In genomic region chr22:46090631-46091201, GRCh38 we compare ENCODE assay signal across 12 cellular contexts. TPM values are rescaled to one million over a fixed set of nuclear protein-coding genes. Genes with fewer than 3 reads are reported as not detected.
DNase-seq lines count a peak whose midpoint lies in the region; ATAC-seq, FAIRE-seq and TF ChIP-seq lines count a peak whose summit lies in the region.
"Had no signal": no experiment of that assay in that cellular context is flagged by ENCODE, and none has a peak within 500 bp of the region (broad histone marks: within the 10 kb centered on the region; RNA-seq: fewer than 3 reads in every experiment).

No MANE protein-coding gene starts in this region.

- peaks cover 14% of the 10 kb centered on the region for H3K9me1 ChIP-seq in IMR-90 (ENCODE audit: insufficient read depth, low read length)

- H3K4me3 ChIP-seq in IMR-90 (ENCODE audit: insufficient read depth, low read depth, low read length) (no peak overlapping the region), bronchial epithelial cell (ENCODE audit: low read depth, low read length) (no peak overlapping the region), suprapubic skin (peak overlapping the region; percentile 79)

- H2AK5ac ChIP-seq in IMR-90 (ENCODE audit: low read depth, low read length) = no peak overlapping the region

- H3K56ac ChIP-seq in IMR-90 (ENCODE audit: extremely low read depth, insufficient read depth, low read length) = no peak overlapping the region

- no peak overlapping the region for H3K4me3 Mint-ChIP-seq in activated naive CD4-positive, alpha-beta T cell treated with anti-CD3 and anti-CD28 coated beads, Interleukin-2, amount 10 ng/mL, durations not matched to agents 7 days and 5 days
- H3K4me3 Mint-ChIP-seq: effector memory CD8-positive, alpha-beta T cell; memory B cell had no signal

- DNase-seq in IMR-90 (peak; percentile 24), bronchial epithelial cell (ENCODE audit: low read depth) (peak; percentile 55), suprapubic skin (ENCODE audit: low spot score in 2 of 2) (peak in 1 of 2 donors; percentile 54), amygdala (lab: John Stamatoyannopoulos, UW) (no peak)
- DNase-seq in activated naive CD4-positive, alpha-beta T cell treated with anti-CD3 and anti-CD28 coated beads, Interleukin-2, amount 10 ng/mL, durations not matched to agents 7 days and 5 days = no peak
- DNase-seq: activated CD8-positive, alpha-beta memory T cell treated with anti-CD3 and anti-CD28 coated beads, Interleukin-2, amount 50 U/mL, for 4 hours; effector memory CD8-positive, alpha-beta T cell; NCI-H2171 had no signal

- peaks cover 5% of the 10 kb centered on the region for H3K4me1 Mint-ChIP-seq in activated naive CD4-positive, alpha-beta T cell treated with anti-CD3 and anti-CD28 coated beads, Interleukin-2, amount 10 ng/mL, durations not matched to agents 7 days and 5 days

- H3K4me1 ChIP-seq in IMR-90 (ENCODE audit: control insufficient read depth, insufficient read depth, low read length) = peaks cover 26% of the 10 kb centered on the region
- H3K4me1 ChIP-seq in suprapubic skin = peaks cover 96% of the 10 kb centered on the region

- H2AFZ ChIP-seq in IMR-90 (replicated peaks; ENCODE audit: low read length, poor library complexity) = no peak overlapping the region

- 80% methylated on average over 6 of the region's 10 CpGs; no CpG with 5 or more reads in 1 of the 2 experiments for WGBS in IMR-90 (ENCODE audit: extremely low coverage in 2 of 2, insufficient read length in 1 of 2), 2 experiments
- WGBS in suprapubic skin = 47% methylated on average over 10 of the region's 10 CpGs

- H3K23ac ChIP-seq in IMR-90 (ENCODE audit: low read depth, low read length) = no peak overlapping the region

- dilution Hi-C loops in IMR-90 (cut with HindIII; ENCODE audit: low sequenced_read_pairs, unreplicated experiment) = no loop called here

- H3K79me1 ChIP-seq in IMR-90 (ENCODE audit: low read depth in 1 of 2, low read length in 2 of 2) = peaks cover 16 to 82% of the 10 kb centered on the region in 2 experiments; a peak in 3 of 4 replicates

- intact Hi-C loops in IMR-90 (cut with micrococcal nuclease) = no loop called here

- peaks cover 71% of the 10 kb centered on the region for H4K20me1 ChIP-seq in IMR-90 (ENCODE audit: insufficient read depth, low read length)

- peaks cover 54% of the 10 kb centered on the region for H3K36me3 ChIP-seq in IMR-90 (ENCODE audit: control insufficient read depth, insufficient read depth, low read length)
- peaks cover 69% of the 10 kb centered on the region for H3K36me3 ChIP-seq in bronchial epithelial cell (ENCODE audit: control insufficient read depth, insufficient read depth, low read length)
- H3K36me3 ChIP-seq in suprapubic skin = peaks cover 8% of the 10 kb centered on the region

- H3K27me3 Mint-ChIP-seq in activated naive CD4-positive, alpha-beta T cell treated with anti-CD3 and anti-CD28 coated beads, Interleukin-2, amount 10 ng/mL, durations not matched to agents 7 days and 5 days = no peaks in the 10 kb centered on the region
- H3K27me3 Mint-ChIP-seq: effector memory CD8-positive, alpha-beta T cell; memory B cell had no signal

- no peak for TF ChIP-seq EP300 in suprapubic skin (IDR thresholded peaks at IDR 0.05)

- TF ChIP-seq POLR2A in IMR-90 (IDR thresholded peaks at IDR 0.05; ENCODE audit: low read depth, low read length) (no peak), suprapubic skin (IDR thresholded peaks at IDR 0.05) (no peak)

- no peak overlapping the region for H2BK120ac ChIP-seq in IMR-90 (ENCODE audit: low read depth, low read length)

- H3K9ac ChIP-seq in IMR-90 (ENCODE audit: low read depth, low read length) = no peak overlapping the region

- TF ChIP-seq CTCF in IMR-90 (conservative IDR thresholded peaks at IDR 0.05; ENCODE audit: low read depth, low read length) = no peak
- no peak for TF ChIP-seq CTCF in bronchial epithelial cell (IDR thresholded peaks at IDR 0.05; ENCODE audit: insufficient read depth, low read length, severe bottlenecking)
- TF ChIP-seq CTCF in suprapubic skin (IDR thresholded peaks at IDR 0.05) = no peak

- POLR2A ChIA-PET in IMR-90 (lab: Charles Lee; ENCODE audit: unreplicated experiment) = no interaction called here

- no TSS peak for BruUV-seq in IMR-90 (replicated peaks; lab: Mats Ljungman, UMichigan)

- no peak overlapping the region for H4K91ac ChIP-seq in IMR-90 (ENCODE audit: insufficient read depth, low read depth, low read length)

- no peak overlapping the region for H2AK9ac ChIP-seq in IMR-90 (replicated peaks; ENCODE audit: low read depth, low read length, poor library complexity)

- H4K5ac ChIP-seq in IMR-90 (ENCODE audit: low read depth, low read length) = no peak overlapping the region

- H3K9me3 Mint-ChIP-seq in activated naive CD4-positive, alpha-beta T cell treated with anti-CD3 and anti-CD28 coated beads, Interleukin-2, amount 10 ng/mL, durations not matched to agents 7 days and 5 days = no peaks in the 10 kb centered on the region
- H3K9me3 Mint-ChIP-seq: effector memory CD8-positive, alpha-beta T cell; memory B cell had no signal

- no peaks in the 10 kb centered on the region for H3K9me3 ChIP-seq in IMR-90 (ENCODE audit: control insufficient read depth, insufficient read depth, low read length)
- no peaks in the 10 kb centered on the region for H3K9me3 ChIP-seq in suprapubic skin

- ATAC-seq in IMR-90 (ENCODE audit: low read depth) = no peak
- ATAC-seq in GM21529 (IDR thresholded peaks at IDR 0.05; ENCODE audit: unreplicated experiment) = no peak
- no peak for ATAC-seq in GM19351 (IDR thresholded peaks at IDR 0.05; ENCODE audit: unreplicated experiment)
- ATAC-seq: effector memory CD8-positive, alpha-beta T cell had no signal

- TF ChIP-seq RAD21 in IMR-90 (IDR thresholded peaks at IDR 0.05; ENCODE audit: low read length) = no peak

- H3K27ac Mint-ChIP-seq in activated naive CD4-positive, alpha-beta T cell treated with anti-CD3 and anti-CD28 coated beads, Interleukin-2, amount 10 ng/mL, durations not matched to agents 7 days and 5 days = no peak overlapping the region
- H3K27ac Mint-ChIP-seq: memory B cell had no signal

- H3K27ac ChIP-seq in IMR-90 (ENCODE audit: insufficient read depth, low read length) (no peak overlapping the region), layer of hippocampus (ENCODE audit: low read depth, low read length) (peak overlapping the region; percentile 96), suprapubic skin (peak overlapping the region; percentile 98)

- in situ Hi-C loops in IMR-90 (cut with MboI; ENCODE audit: low sequenced_read_pairs) = no loop called here

- peak; percentile 81 for FAIRE-seq in bronchial epithelial cell (lab: Jason Lieb, UNC)

- H3K4me2 ChIP-seq in IMR-90 (ENCODE audit: low read depth, low read length) = no peak overlapping the region

- H3K36me3 Mint-ChIP-seq in activated naive CD4-positive, alpha-beta T cell treated with anti-CD3 and anti-CD28 coated beads, Interleukin-2, amount 10 ng/mL, durations not matched to agents 7 days and 5 days = no peaks in the 10 kb centered on the region
- H3K36me3 Mint-ChIP-seq: memory B cell had no signal

- no peak overlapping the region for H2BK20ac ChIP-seq in IMR-90 (ENCODE audit: low read depth, low read length)

- no peak overlapping the region for H4K8ac ChIP-seq in IMR-90 (ENCODE audit: low read depth in 2 of 2, low read length in 2 of 2)

- no peak overlapping the region for H2BK5ac ChIP-seq in IMR-90 (ENCODE audit: low read depth, low read length, poor library complexity, severe bottlenecking)

- H2BK15ac ChIP-seq in IMR-90 (ENCODE audit: low read depth, low read length) = no peak overlapping the region

- no peak overlapping the region for H3K14ac ChIP-seq in IMR-90 (replicated peaks; ENCODE audit: low read depth, low read length)

- CTCF ChIA-PET in IMR-90 (lab: Yijun Ruan, JAX) = no interaction called here
- CTCF ChIA-PET in activated naive CD4-positive, alpha-beta T cell treated with anti-CD3 and anti-CD28 coated beads, Interleukin-2, amount 10 ng/mL, durations not matched to agents 7 days and 5 days (lab: Charles Lee) = no interaction called here

- no peak overlapping the region for H3K18ac ChIP-seq in IMR-90 (ENCODE audit: low read depth, low read length)

- H3K27me3 ChIP-seq in IMR-90 (ENCODE audit: control insufficient read depth, insufficient read depth, low read length) (no peaks in the 10 kb centered on the region), bronchial epithelial cell (ENCODE audit: control insufficient read depth, insufficient read depth, low read length) (no peaks in the 10 kb centered on the region), layer of hippocampus (ENCODE audit: control insufficient read depth, insufficient read depth, low read length) (no peaks in the 10 kb centered on the region), suprapubic skin (no peaks in the 10 kb centered on the region)

- H3K4ac ChIP-seq in IMR-90 (ENCODE audit: low read depth, low read length) = no peak overlapping the region

TF ChIP-seq in IMR-90, 13 proteins besides CTCF, POLR2A, EP300 and RAD21 (continues in another document):
- TF ChIP-seq MAZ (IDR thresholded peaks at IDR 0.05; ENCODE audit: borderline replicate concordance, low read depth, low read length) = no peak
- TF ChIP-seq FOS (IDR thresholded peaks at IDR 0.05; ENCODE audit: low read depth, low read length) = no peak
- TF ChIP-seq ELK1 (IDR thresholded peaks at IDR 0.05; ENCODE audit: borderline replicate concordance, low read depth, low read length) = no peak
- TF ChIP-seq MAFK (IDR thresholded peaks at IDR 0.05; ENCODE audit: low read depth, low read length) = no peak
- TF ChIP-seq USF2 (IDR thresholded peaks at IDR 0.05; ENCODE audit: low read depth, low read length) = no peak
- TF ChIP-seq SMC3 (IDR thresholded peaks at IDR 0.05; ENCODE audit: low read depth, low read length) = no peak

RNA-seq across cellular contexts. Expression of gene PPARA, which starts 59.6 kb away (rescaled TPM):
- total RNA-seq in IMR-90 (2012; rRNA removed) (6.1 and 7.0 TPM in 2 replicates), bronchial epithelial cell (7.6 and 10.5 TPM in 2 replicates), suprapubic skin (10 to 100 TPM; 18.7 to 53.8 (median 32.0) TPM)
- 3.1 and 3.3 TPM in 2 replicates for polyA plus RNA-seq in IMR-90 (2012; rRNA removed)
- polyA plus RNA-seq in IMR-90 (2012; cell fraction: cytosol; rRNA removed) = 3.2 and 3.3 TPM in 2 replicates
- 3.0 and 5.9 TPM in 2 replicates for polyA plus RNA-seq in IMR-90 (2012; cell fraction: nucleus; rRNA removed; ENCODE audit: low replicate concordance)

Comparison
In these comparisons a context has a peak if more than half of its experiments do, and no peak if none do; other contexts are left out.
1. DNase-seq: peak in IMR-90 (single experiment) and bronchial epithelial cell (single experiment); none in amygdala (0 of 56) and activated naive CD4-positive, alpha-beta T cell treated with anti-CD3 and anti-CD28 coated beads, Interleukin-2, amount 10 ng/mL, durations not matched to agents 7 days and 5 days (single experiment).